29 cellular contexts compared by ENCODE assay signal in the genomic region with DNA sequence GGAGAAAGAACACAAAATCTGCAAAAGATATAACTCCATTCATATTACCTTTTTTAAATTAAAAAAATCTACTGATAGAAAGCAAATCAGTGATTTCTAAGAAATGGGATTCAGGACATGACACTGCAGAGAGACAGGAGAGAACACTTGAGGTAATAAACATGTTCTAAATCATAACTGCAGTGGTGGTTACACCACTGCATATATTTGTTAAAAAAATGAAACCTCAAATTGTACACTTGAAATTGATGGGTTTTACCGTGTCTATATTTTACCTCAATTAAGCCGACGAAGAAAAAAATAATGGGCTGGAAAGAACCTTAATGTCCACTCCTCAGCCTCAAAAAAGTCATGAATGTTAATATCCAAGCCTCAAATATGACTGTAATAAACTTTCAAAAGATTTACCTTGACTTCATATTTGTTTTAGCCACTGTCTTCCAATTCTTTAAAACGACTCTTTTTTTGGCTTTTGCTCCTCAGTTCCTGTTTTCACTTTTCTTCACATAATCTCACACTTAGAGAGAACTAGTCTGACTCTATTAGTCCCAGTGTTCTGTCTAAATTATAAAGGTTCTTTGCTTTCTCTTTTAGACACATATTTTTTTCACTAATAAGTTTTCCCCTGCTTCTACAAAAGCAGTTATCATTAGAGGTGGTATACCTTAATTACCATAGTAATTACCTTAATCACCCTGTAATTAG.
"Had no signal": no experiment of that assay in that cellular context is flagged by ENCODE, and none has a peak within 500 bp of the region (broad histone marks: within the 10 kb centered on the region; RNA-seq: fewer than 3 reads in every experiment).

No MANE protein-coding gene starts in this region.

- H3K27me3 ChIP-seq: adrenal gland, body of pancreas, esophagus squamous epithelium, heart right ventricle, pancreas, sigmoid colon, uterus had no signal

- H3K4me1 Mint-ChIP-seq: activated naive CD8-positive, alpha-beta T cell treated with anti-CD3 and anti-CD28 coated beads for 36 hours; mesothelial cell of epicardium; naive thymus-derived CD4-positive, alpha-beta T cell; stimulated activated effector memory CD8-positive, alpha-beta T cell treated with anti-CD3 and anti-CD28 coated beads, Interleukin-12 subunit alpha, Interleukin-12 subunit beta, amount 100 ng/mL, for 72 hours; stimulated activated naive CD8-positive, alpha-beta T cell treated with anti-CD3 and anti-CD28 coated beads, Interleukin-15, amount 100 ng/mL, for 72 hours had no signal

- H3K4me1 ChIP-seq: adrenal gland, body of pancreas, esophagus squamous epithelium, heart right ventricle, pancreas, psoas muscle, sigmoid colon, uterus had no signal

- H3K36me3 Mint-ChIP-seq: activated naive CD8-positive, alpha-beta T cell treated with anti-CD3 and anti-CD28 coated beads for 36 hours; mesothelial cell of epicardium; naive thymus-derived CD4-positive, alpha-beta T cell; stimulated activated effector memory CD8-positive, alpha-beta T cell treated with anti-CD3 and anti-CD28 coated beads, Interleukin-12 subunit alpha, Interleukin-12 subunit beta, amount 100 ng/mL, for 72 hours; type B pancreatic cell had no signal

- DNase-seq: activated CD4-positive, alpha-beta T cell treated with anti-CD3 and anti-CD28 coated beads for 48 hours; activated CD4-positive, alpha-beta T cell treated with anti-CD3 and anti-CD28 coated beads, Interleukin-2, amount 50 U/mL, for 48 hours; activated CD8-positive, alpha-beta memory T cell treated with anti-CD3 and anti-CD28 coated beads for 24 hours; activated effector memory CD4-positive, alpha-beta T cell treated with anti-CD3 and anti-CD28 coated beads, Interleukin-2, amount 50 U/mL, for 16 hours; activated naive CD4-positive, alpha-beta T cell treated with anti-CD3 and anti-CD28 coated beads for 36 hours; activated naive CD8-positive, alpha-beta T cell treated with anti-CD3 and anti-CD28 coated beads for 36 hours; adrenal gland; aorta; body of pancreas; dermis blood vessel endothelial cell; effector CD4-positive, alpha-beta T cell; esophagus squamous epithelium; foreskin melanocyte; heart right ventricle; naive thymus-derived CD4-positive, alpha-beta T cell; nucleus accumbens; pancreas; psoas muscle; sigmoid colon; small intestine; stimulated activated CD4-positive, alpha-beta T cell treated with anti-CD3 and anti-CD28 coated beads, Interleukin-4, amount 100 ng/mL, for 24 hours; stimulated activated naive CD8-positive, alpha-beta T cell treated with anti-CD3 and anti-CD28 coated beads, Interleukin-15, amount 100 ng/mL, for 72 hours; substantia nigra; uterus had no signal

- H3K27ac ChIP-seq: adrenal gland, body of pancreas, epithelial cell of prostate, esophagus squamous epithelium, heart right ventricle, pancreas, psoas muscle, sigmoid colon, uterus, VCaP had no signal

- H3K4me3 Mint-ChIP-seq: activated naive CD4-positive, alpha-beta T cell treated with anti-CD3 and anti-CD28 coated beads for 36 hours; activated naive CD8-positive, alpha-beta T cell treated with anti-CD3 and anti-CD28 coated beads for 36 hours; mesothelial cell of epicardium; naive thymus-derived CD4-positive, alpha-beta T cell; stimulated activated effector memory CD8-positive, alpha-beta T cell treated with anti-CD3 and anti-CD28 coated beads, Interleukin-12 subunit alpha, Interleukin-12 subunit beta, amount 100 ng/mL, for 72 hours; stimulated activated naive CD8-positive, alpha-beta T cell treated with anti-CD3 and anti-CD28 coated beads, Interleukin-15, amount 100 ng/mL, for 72 hours; type B pancreatic cell had no signal

- H3K27me3 Mint-ChIP-seq: activated naive CD8-positive, alpha-beta T cell treated with anti-CD3 and anti-CD28 coated beads for 36 hours; stimulated activated naive CD8-positive, alpha-beta T cell treated with anti-CD3 and anti-CD28 coated beads, Interleukin-15, amount 100 ng/mL, for 72 hours; type B pancreatic cell had no signal

- H3K36me3 ChIP-seq: adrenal gland, esophagus squamous epithelium, heart right ventricle, pancreas, sigmoid colon, uterus had no signal

- ATAC-seq: body of pancreas; heart right ventricle; naive thymus-derived CD4-positive, alpha-beta T cell; pancreas; psoas muscle; stimulated activated effector memory CD8-positive, alpha-beta T cell treated with anti-CD3 and anti-CD28 coated beads, Interleukin-12 subunit alpha, Interleukin-12 subunit beta, amount 100 ng/mL, for 72 hours; stimulated activated naive CD8-positive, alpha-beta T cell treated with anti-CD3 and anti-CD28 coated beads, Interleukin-15, amount 100 ng/mL, for 72 hours had no signal

- H3K9me3 Mint-ChIP-seq: activated naive CD8-positive, alpha-beta T cell treated with anti-CD3 and anti-CD28 coated beads for 36 hours; mesothelial cell of epicardium; stimulated activated naive CD8-positive, alpha-beta T cell treated with anti-CD3 and anti-CD28 coated beads, Interleukin-15, amount 100 ng/mL, for 72 hours; type B pancreatic cell had no signal

- H3K27ac Mint-ChIP-seq: activated naive CD4-positive, alpha-beta T cell treated with anti-CD3 and anti-CD28 coated beads for 36 hours; activated naive CD8-positive, alpha-beta T cell treated with anti-CD3 and anti-CD28 coated beads for 36 hours; mesothelial cell of epicardium; naive thymus-derived CD4-positive, alpha-beta T cell; stimulated activated effector memory CD8-positive, alpha-beta T cell treated with anti-CD3 and anti-CD28 coated beads, Interleukin-12 subunit alpha, Interleukin-12 subunit beta, amount 100 ng/mL, for 72 hours; stimulated activated naive CD8-positive, alpha-beta T cell treated with anti-CD3 and anti-CD28 coated beads, Interleukin-15, amount 100 ng/mL, for 72 hours; type B pancreatic cell had no signal

- H3K9me3 ChIP-seq: adrenal gland, body of pancreas, esophagus squamous epithelium, heart right ventricle, pancreas, psoas muscle, sigmoid colon, uterus had no signal

- H3K4me3 ChIP-seq: adrenal gland, body of pancreas, esophagus squamous epithelium, heart right ventricle, pancreas, psoas muscle, sigmoid colon, uterus had no signal
